ENCODE assay signal across 8 cellular contexts in the genomic region with DNA sequence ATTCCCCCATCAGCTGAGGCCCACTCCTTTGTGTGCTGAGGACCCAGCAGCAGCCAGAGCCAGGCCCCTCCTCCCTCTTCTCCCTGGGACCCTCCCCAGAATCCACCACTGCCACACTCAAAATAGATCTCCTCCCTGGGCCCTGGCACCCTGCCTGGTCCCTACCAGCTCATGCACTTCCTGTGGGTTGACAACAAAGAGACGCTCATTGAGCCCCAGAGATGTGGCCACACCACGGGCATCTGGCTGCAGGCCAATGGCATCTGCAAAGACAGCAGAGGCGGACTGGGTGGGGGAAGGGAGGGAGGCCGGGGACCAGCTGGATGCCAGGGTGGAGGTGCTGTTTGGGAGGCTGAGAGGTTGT. TPM values are rescaled to one million over a fixed set of nuclear protein-coding genes. Genes with fewer than 3 reads are reported as not detected.
A peak's percentile ranks its signal among the peaks of the same experiment; 100 is the strongest.
DNase-seq lines count a peak whose midpoint lies in the region; ATAC-seq, FAIRE-seq and TF ChIP-seq lines count a peak whose summit lies in the region.

No MANE protein-coding gene starts in this region.

- no peak for ATAC-seq in A549
- ATAC-seq in GM19395 (IDR thresholded peaks at IDR 0.05; ENCODE audit: unreplicated experiment) = no peak
- ATAC-seq in GM18873 (IDR thresholded peaks at IDR 0.05; ENCODE audit: low FRiP score, unreplicated experiment) = no peak

- POLR2A ChIA-PET in A549 (lab: Yijun Ruan, JAX) = interaction anchor here (1.4 to 2.0 kb wide), 2 partner anchors 18 to 41 kb away, joined by 4 to 5 read pairs; no protein-coding TSS in a partner anchor

- WGBS in A549 (ENCODE audit: missing lambda C conversion rate) = 25% methylated on average over 2 of the region's 4 CpGs

- H3K36me3 ChIP-seq in H7 (replicated peaks; ENCODE audit: control insufficient read depth, insufficient read depth, low read length) (no peaks in the 10 kb centered on the region), cardiac muscle cell (no peaks in the 10 kb centered on the region)

- DNase-seq in A549 (ENCODE audit: low read depth in 1 of 2, low spot score in 1 of 2) (no peak), H7 (peak; percentile 74), NCI-H774 (lab: John Stamatoyannopoulos, UW) (peak; percentile 90), activated T-cell treated with anti-CD3 and anti-CD28 coated beads for 48 hours (ENCODE audit: low read depth) (peak; percentile 29), cardiac muscle cell (ENCODE audit: low read depth in 1 of 2, low spot score in 1 of 2) (peak; percentile 28 to 68)
- DNase-seq in stimulated activated CD4-positive, alpha-beta T cell treated with anti-CD3 and anti-CD28 coated beads, Interleukin-15, amount 100 ng/mL, for 48 hours (ENCODE audit: low read depth in 2 of 2) = peak; percentile 33 to 43

- H3K9me3 ChIP-seq in A549 = no peaks in the 10 kb centered on the region
- H3K9me3 ChIP-seq in cardiac muscle cell (ENCODE audit: low read depth) = no peaks in the 10 kb centered on the region

- H3K4me3 ChIP-seq in A549 (no peak overlapping the region), H7 (ENCODE audit: insufficient read depth, low read depth, low read length) (no peak overlapping the region), cardiac muscle cell (no peak overlapping the region)

- H3K4me1 ChIP-seq in A549 (peaks cover 8% of the 10 kb centered on the region), cardiac muscle cell (ENCODE audit: low read depth) (peaks cover 19% of the 10 kb centered on the region)

- no peak for TF ChIP-seq EP300 in A549 (IDR thresholded peaks at IDR 0.05)

- TF ChIP-seq CTCF in A549 (IDR thresholded peaks at IDR 0.05) = no peak
- TF ChIP-seq CTCF in cardiac muscle cell (IDR thresholded peaks at IDR 0.05; ENCODE audit: low read depth, low read length) = no peak

- 0 out of 3 replicates have a peak overlapping the region, but pooled peaks have one; percentile 10 for H3K4me2 ChIP-seq in A549

- H3K27me3 ChIP-seq in H7 (ENCODE audit: control insufficient read depth, insufficient read depth, low read length) (0 out of 2 replicates have a peak, but pooled peaks cover 1% of the 10 kb centered on the region), cardiac muscle cell (no peaks in the 10 kb centered on the region)

- no peak for TF ChIP-seq RAD21 in A549 (conservative IDR thresholded peaks at IDR 0.05 in 1 of 2, IDR thresholded peaks at IDR 0.05 in 1 of 2)

- TF ChIP-seq POLR2A in A549 (IDR thresholded peaks at IDR 0.05; ENCODE audit: low read length) = no peak

- H3K27ac ChIP-seq in A549 (peak overlapping the region in 1 of 2 experiments; percentile 19; a peak in 2 of 6 replicates), cardiac muscle cell (peak overlapping the region; percentile 57)

- no peak for FAIRE-seq in A549 (lab: Jason Lieb, UNC)

- CTCF ChIA-PET in A549 (lab: Yijun Ruan, JAX) = interaction anchor here (0.6 to 43.9 kb wide), 34 partner anchors 14 to 877 kb away, joined by 3 to 1399 read pairs (median 6); partner anchors contain the start of genes ENDOU, RAPGEF3, RPAP3 and SLC48A1

TF ChIP-seq in A549, 52 proteins besides CTCF, POLR2A, EP300 and RAD21 (continues in another document):
- no peak for TF ChIP-seq HOXB13 (CRISPR knock-in tag; IDR thresholded peaks at IDR 0.05; ENCODE audit: low read depth)
- no peak for TF ChIP-seq BHLHE40 (IDR thresholded peaks at IDR 0.05; ENCODE audit: low read depth, low read length)
- TF ChIP-seq RCOR1 (IDR thresholded peaks at IDR 0.05; ENCODE audit: low read depth, low read length) = no peak
- no peak for TF ChIP-seq CHD2 (IDR thresholded peaks at IDR 0.05; ENCODE audit: low read length, partially characterized antibody)
- TF ChIP-seq, protein P1, sequence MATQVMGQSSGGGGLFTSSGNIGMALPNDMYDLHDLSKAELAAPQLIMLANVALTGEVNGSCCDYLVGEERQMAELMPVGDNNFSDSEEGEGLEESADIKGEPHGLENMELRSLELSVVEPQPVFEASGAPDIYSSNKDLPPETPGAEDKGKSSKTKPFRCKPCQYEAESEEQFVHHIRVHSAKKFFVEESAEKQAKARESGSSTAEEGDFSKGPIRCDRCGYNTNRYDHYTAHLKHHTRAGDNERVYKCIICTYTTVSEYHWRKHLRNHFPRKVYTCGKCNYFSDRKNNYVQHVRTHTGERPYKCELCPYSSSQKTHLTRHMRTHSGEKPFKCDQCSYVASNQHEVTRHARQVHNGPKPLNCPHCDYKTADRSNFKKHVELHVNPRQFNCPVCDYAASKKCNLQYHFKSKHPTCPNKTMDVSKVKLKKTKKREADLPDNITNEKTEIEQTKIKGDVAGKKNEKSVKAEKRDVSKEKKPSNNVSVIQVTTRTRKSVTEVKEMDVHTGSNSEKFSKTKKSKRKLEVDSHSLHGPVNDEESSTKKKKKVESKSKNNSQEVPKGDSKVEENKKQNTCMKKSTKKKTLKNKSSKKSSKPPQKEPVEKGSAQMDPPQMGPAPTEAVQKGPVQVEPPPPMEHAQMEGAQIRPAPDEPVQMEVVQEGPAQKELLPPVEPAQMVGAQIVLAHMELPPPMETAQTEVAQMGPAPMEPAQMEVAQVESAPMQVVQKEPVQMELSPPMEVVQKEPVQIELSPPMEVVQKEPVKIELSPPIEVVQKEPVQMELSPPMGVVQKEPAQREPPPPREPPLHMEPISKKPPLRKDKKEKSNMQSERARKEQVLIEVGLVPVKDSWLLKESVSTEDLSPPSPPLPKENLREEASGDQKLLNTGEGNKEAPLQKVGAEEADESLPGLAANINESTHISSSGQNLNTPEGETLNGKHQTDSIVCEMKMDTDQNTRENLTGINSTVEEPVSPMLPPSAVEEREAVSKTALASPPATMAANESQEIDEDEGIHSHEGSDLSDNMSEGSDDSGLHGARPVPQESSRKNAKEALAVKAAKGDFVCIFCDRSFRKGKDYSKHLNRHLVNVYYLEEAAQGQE (IDR thresholded peaks at IDR 0.05) = no peak
- TF ChIP-seq, protein P2, sequence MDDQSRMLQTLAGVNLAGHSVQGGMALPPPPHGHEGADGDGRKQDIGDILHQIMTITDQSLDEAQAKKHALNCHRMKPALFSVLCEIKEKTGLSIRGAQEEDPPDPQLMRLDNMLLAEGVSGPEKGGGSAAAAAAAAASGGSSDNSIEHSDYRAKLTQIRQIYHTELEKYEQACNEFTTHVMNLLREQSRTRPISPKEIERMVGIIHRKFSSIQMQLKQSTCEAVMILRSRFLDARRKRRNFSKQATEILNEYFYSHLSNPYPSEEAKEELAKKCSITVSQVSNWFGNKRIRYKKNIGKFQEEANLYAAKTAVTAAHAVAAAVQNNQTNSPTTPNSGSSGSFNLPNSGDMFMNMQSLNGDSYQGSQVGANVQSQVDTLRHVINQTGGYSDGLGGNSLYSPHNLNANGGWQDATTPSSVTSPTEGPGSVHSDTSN (IDR thresholded peaks at IDR 0.05) = no peak
- TF ChIP-seq CBX8 (IDR thresholded peaks at IDR 0.05) = no peak
- TF ChIP-seq JUNB (IDR thresholded peaks at IDR 0.05) = no peak
- TF ChIP-seq FOXS1 (CRISPR knock-in tag; IDR thresholded peaks at IDR 0.05) = no peak
- TF ChIP-seq ZSCAN20 (CRISPR knock-in tag; IDR thresholded peaks at IDR 0.05) = no peak
- TF ChIP-seq EHMT2 (IDR thresholded peaks at IDR 0.05; ENCODE audit: low read depth) = no peak
- no peak for TF ChIP-seq ZFP36 (IDR thresholded peaks at IDR 0.05; ENCODE audit: borderline replicate concordance, partially characterized antibody)
- no peak for TF ChIP-seq MYC (IDR thresholded peaks at IDR 0.05; ENCODE audit: borderline replicate concordance, low read length)

RNA-seq across cellular contexts. Expression of gene ENDOU, which starts 16.0 kb away (rescaled TPM):
- polyA plus RNA-seq in A549 (2011; rRNA removed) (not detected in 2 replicates), A549 (2017; fragmentation: RNase III; extraction: RNeasy Plus Mini Kit Qiagen cat#74134 plus additional on column Dnase treatment) (not detected in 3 replicates), cardiac muscle cell (0.95 and 1.3 TPM in 2 replicates)
- polyA plus RNA-seq in A549 (2012; cell fraction: cytosol; rRNA removed) = not detected in 2 replicates
- polyA plus RNA-seq in A549 (2012; cell fraction: nucleus; rRNA removed) = 0.04 TPM in 1 of 2 replicates, not detected in the other
- not detected in 2 replicates for polyA minus RNA-seq in A549 (2011; rRNA and poly(A)+ RNA removed)
- not detected in 2 replicates for total RNA-seq in H7 (2014; rRNA removed; shearing (Covaris generic))
- 0.24 and 0.53 TPM in 2 replicates for total RNA-seq in cardiac muscle cell

RNA-seq across cellular contexts. Expression of gene RAPGEF3, which starts 17.4 kb away (rescaled TPM):
- polyA plus RNA-seq in A549 (2011; rRNA removed) (0.70 and 0.75 TPM in 2 replicates), A549 (2017; fragmentation: RNase III; extraction: RNeasy Plus Mini Kit Qiagen cat#74134 plus additional on column Dnase treatment) (0.69 to 0.89 TPM (median 0.88 TPM) in 3 replicates), cardiac muscle cell (3.3 and 5.5 TPM in 2 replicates)
- polyA plus RNA-seq in A549 (2012; cell fraction: cytosol; rRNA removed) = 0.69 and 0.70 TPM in 2 replicates
- polyA plus RNA-seq in A549 (2012; cell fraction: nucleus; rRNA removed) = 2.3 and 2.9 TPM in 2 replicates
- 1.8 and 2.2 TPM in 2 replicates for polyA minus RNA-seq in A549 (2011; rRNA and poly(A)+ RNA removed)
- 10.5 and 11.8 TPM in 2 replicates for total RNA-seq in H7 (2014; rRNA removed; shearing (Covaris generic))
- total RNA-seq in cardiac muscle cell = 3.8 and 8.8 TPM in 2 replicates

RNA-seq across cellular contexts. Expression of gene SLC48A1, which starts 31.7 kb away (rescaled TPM):
- polyA plus RNA-seq in A549 (2011; rRNA removed) (25.1 and 27.3 TPM in 2 replicates), A549 (2017; fragmentation: RNase III; extraction: RNeasy Plus Mini Kit Qiagen cat#74134 plus additional on column Dnase treatment) (32.6 to 35.2 TPM (median 33.3 TPM) in 3 replicates), cardiac muscle cell (28.9 and 29.2 TPM in 2 replicates)
- 27.5 and 39.0 TPM in 2 replicates for polyA plus RNA-seq in A549 (2012; cell fraction: cytosol; rRNA removed)
- 43.0 and 43.8 TPM in 2 replicates for polyA plus RNA-seq in A549 (2012; cell fraction: nucleus; rRNA removed)
- polyA minus RNA-seq in A549 (2011; rRNA and poly(A)+ RNA removed) = 37.7 and 42.9 TPM in 2 replicates
- 10.9 and 12.4 TPM in 2 replicates for total RNA-seq in H7 (2014; rRNA removed; shearing (Covaris generic))
- 23.3 and 26.2 TPM in 2 replicates for total RNA-seq in cardiac muscle cell

RNA-seq across cellular contexts. Expression of gene RPAP3, which starts 35.5 kb away (rescaled TPM):
- polyA plus RNA-seq in A549 (2011; rRNA removed) (51.9 and 74.6 TPM in 2 replicates), A549 (2017; fragmentation: RNase III; extraction: RNeasy Plus Mini Kit Qiagen cat#74134 plus additional on column Dnase treatment) (49.1 to 51.6 TPM (median 49.5 TPM) in 3 replicates), cardiac muscle cell (44.3 and 60.8 TPM in 2 replicates)
- polyA plus RNA-seq in A549 (2012; cell fraction: cytosol; rRNA removed) = 12.1 and 13.0 TPM in 2 replicates
- polyA plus RNA-seq in A549 (2012; cell fraction: nucleus; rRNA removed) = 4.1 and 5.9 TPM in 2 replicates
- polyA minus RNA-seq in A549 (2011; rRNA and poly(A)+ RNA removed) = 8.4 and 11.0 TPM in 2 replicates
- total RNA-seq in H7 (2014; rRNA removed; shearing (Covaris generic)) = 19.5 and 28.9 TPM in 2 replicates
- 13.9 and 24.9 TPM in 2 replicates for total RNA-seq in cardiac muscle cell

Comparison
In these comparisons a context has a peak if more than half of its experiments do, and no peak if none do; other contexts are left out.
1. DNase-seq: peak in H7 (single experiment), NCI-H774 (single experiment), activated T-cell treated with anti-CD3 and anti-CD28 coated beads for 48 hours (single experiment), cardiac muscle cell (2 of 2) and stimulated activated CD4-positive, alpha-beta T cell treated with anti-CD3 and anti-CD28 coated beads, Interleukin-15, amount 100 ng/mL, for 48 hours (2 of 2); none in A549 (0 of 2).